In the genomic region with DNA sequence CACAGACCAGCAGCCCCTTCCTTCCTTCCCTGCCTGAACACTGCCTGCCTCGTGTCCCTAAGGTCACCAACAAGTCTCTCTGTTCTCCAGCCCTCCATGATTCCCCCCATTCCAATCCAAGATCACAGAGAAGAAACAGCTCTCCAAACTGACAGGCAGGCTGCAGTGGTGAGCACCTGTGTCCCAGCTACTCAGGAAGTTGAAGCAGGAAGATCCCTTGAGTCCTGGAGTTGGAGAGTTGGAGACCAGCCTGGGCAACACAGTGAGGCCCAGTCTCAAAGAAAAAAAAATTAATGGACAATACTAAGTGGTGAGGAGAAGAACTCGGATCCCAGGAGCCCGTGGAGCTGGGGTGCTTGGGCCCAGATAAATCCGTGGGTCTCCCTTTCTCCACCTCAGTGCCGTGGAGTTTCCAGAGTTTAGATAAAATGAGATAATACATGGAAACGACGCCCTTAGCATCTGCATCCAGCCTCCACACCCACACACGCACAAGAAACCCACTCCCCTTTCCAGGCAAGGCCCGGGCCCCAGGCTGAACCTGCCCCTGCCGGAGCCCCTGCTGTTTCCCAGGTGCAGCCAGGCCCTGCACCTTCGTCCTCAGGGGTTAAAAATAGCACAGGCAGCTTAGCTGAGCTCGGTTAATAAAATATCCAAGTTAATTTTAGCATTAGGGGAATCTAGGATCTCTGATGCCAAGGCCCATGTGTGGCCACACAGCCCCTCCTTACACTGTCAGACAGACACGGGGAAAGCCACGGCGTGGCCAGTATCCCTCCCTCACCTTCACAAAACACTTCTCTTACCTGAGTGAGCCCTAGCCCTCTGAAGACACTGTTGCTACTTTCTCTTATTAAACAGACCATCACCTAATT, we compare ENCODE assay signal across 11 cellular contexts. TPM values are rescaled to one million over a fixed set of nuclear protein-coding genes. Genes with fewer than 3 reads are reported as not detected.
DNase-seq lines count a peak whose midpoint lies in the region; ATAC-seq, FAIRE-seq and TF ChIP-seq lines count a peak whose summit lies in the region.
"Had no signal": no experiment of that assay in that cellular context is flagged by ENCODE, and none has a peak within 500 bp of the region (broad histone marks: within the 10 kb centered on the region; RNA-seq: fewer than 3 reads in every experiment).

No MANE protein-coding gene starts in this region.

- WGBS in gastroesophageal sphincter (ENCODE audit: low coverage in 1 of 2), 2 donors = 29 to 44% methylated on average over 5 to 14 of the region's 15 CpGs

- H3K27me3 ChIP-seq in gastroesophageal sphincter = no peaks in the 10 kb centered on the region
- H3K27me3 ChIP-seq in gastrocnemius medialis = no peaks in the 10 kb centered on the region

- POLR2A ChIA-PET in WTC11 (lab: Charles Lee) = interaction anchor here (0.9 kb wide), 1 partner anchor 88 kb away, joined by 3 read pairs; no protein-coding TSS in a partner anchor

- H3K9me3 ChIP-seq in gastroesophageal sphincter (no peaks in the 10 kb centered on the region), gastrocnemius medialis (no peaks in the 10 kb centered on the region)

- FAIRE-seq in GM12891 (lab: Jason Lieb, UNC) = peak; percentile 66
- FAIRE-seq: RCC 7860 had no signal

- peaks cover 54% of the 10 kb centered on the region for H3K4me1 Mint-ChIP-seq in WTC11

- no peak for ATAC-seq in WTC11
- ATAC-seq in gastroesophageal sphincter = no peak
- ATAC-seq in gastrocnemius medialis = peak; percentile 51 to 67
- ATAC-seq in HG02571 (IDR thresholded peaks at IDR 0.05; ENCODE audit: unreplicated experiment) = no peak
- no peak for ATAC-seq in GM21390 (IDR thresholded peaks at IDR 0.05; ENCODE audit: unreplicated experiment)
- ATAC-seq in GM21723 (IDR thresholded peaks at IDR 0.05; ENCODE audit: unreplicated experiment) = no peak

- H3K4me3 ChIP-seq in gastroesophageal sphincter = no peak overlapping the region
- peak overlapping the region; percentile 30 to 36 (median 34) for H3K4me3 ChIP-seq in gastrocnemius medialis

- intact Hi-C loops in gastrocnemius medialis (cut with DNase I; ENCODE audit: low total_unique reads) = loop anchor here (1.0 kb wide), 1 partner anchor 19 kb away; no protein-coding TSS in a partner anchor

- in situ Hi-C loops in gastrocnemius medialis (cut with MboI; ENCODE audit: low sequenced_read_pairs in 4 of 4) = no loop called here

- no peaks in the 10 kb centered on the region for H3K9me3 Mint-ChIP-seq in WTC11

- CTCF ChIA-PET in WTC11 (lab: Charles Lee) = interaction anchor here (1.8 kb wide), 1 partner anchor 15 kb away, joined by 7 read pairs; no protein-coding TSS in a partner anchor

- DNase-seq in GM12891 (ENCODE audit: insufficient read length, low spot score) (no peak), WTC11 (ENCODE audit: low spot score) (no peak), gastrocnemius medialis (peak in 1 of 2 donors; percentile 60)
- DNase-seq: GF-D8, kidney glomerular epithelial cell, NCI-H1092 treated with DMSO at 0.1 percent for 48 hours had no signal

- peaks cover 0 to 78% (median 45%) of the 10 kb centered on the region in 3 donors for H3K4me1 ChIP-seq in gastroesophageal sphincter
- H3K4me1 ChIP-seq in gastrocnemius medialis = peaks cover 69 to 76% of the 10 kb centered on the region in 2 donors

- H3K36me3 Mint-ChIP-seq in WTC11 = no peaks in the 10 kb centered on the region

- TF ChIP-seq CTCF in WTC11 (IDR thresholded peaks at IDR 0.05) = no peak
- TF ChIP-seq CTCF in gastroesophageal sphincter (IDR thresholded peaks at IDR 0.05) = no peak
- no peak for TF ChIP-seq CTCF in gastrocnemius medialis (IDR thresholded peaks at IDR 0.05 in 4 of 5, conservative IDR thresholded peaks at IDR 0.05 in 1 of 5)

- H3K27ac Mint-ChIP-seq in WTC11 = peak overlapping the region; percentile 79

- H3K36me3 ChIP-seq in gastroesophageal sphincter (no peaks in the 10 kb centered on the region), gastrocnemius medialis (no peaks in the 10 kb centered on the region)

- TF ChIP-seq EP300 in gastroesophageal sphincter (IDR thresholded peaks at IDR 0.05) = no peak

- TF ChIP-seq POLR2A in GM12891 (IDR thresholded peaks at IDR 0.05; ENCODE audit: low read depth, low read length) = no peak
- TF ChIP-seq POLR2A in gastroesophageal sphincter (IDR thresholded peaks at IDR 0.05) = no peak
- peak; percentile 55 to 70 for TF ChIP-seq POLR2A in gastrocnemius medialis (IDR thresholded peaks at IDR 0.05)

- no peak overlapping the region for H3K4me3 Mint-ChIP-seq in WTC11

- H3K27me3 Mint-ChIP-seq in WTC11 (ENCODE audit: low read depth) = peaks cover 10% of the 10 kb centered on the region

- H3K27ac ChIP-seq in gastroesophageal sphincter (peak overlapping the region in 3 of 4 donors; percentile 82 to 89 (median 88)), gastrocnemius medialis (peak overlapping the region; percentile 90 to 95 (median 92))

TF ChIP-seq in GM12891, 5 proteins besides CTCF, POLR2A, EP300 and RAD21:
- TF ChIP-seq POLR2AphosphoS5 (IDR thresholded peaks at IDR 0.05; ENCODE audit: low read depth, low read length) (no peak), PAX5 (IDR thresholded peaks at IDR 0.05; ENCODE audit: insufficient read depth, low read length, severe bottlenecking) (no peak), SPI1 (IDR thresholded peaks at IDR 0.05; ENCODE audit: low read depth, low read length) (no peak), POU2F2 (IDR thresholded peaks at IDR 0.05; ENCODE audit: low read depth, low read length) (no peak), TAF1 (IDR thresholded peaks at IDR 0.05; ENCODE audit: low read depth, low read length) (no peak)

TF ChIP-seq in WTC11, 78 proteins besides CTCF, POLR2A, EP300 and RAD21:
- no peak for TF ChIP-seq GABPB1 (CRISPR knock-in tag; IDR thresholded peaks at IDR 0.05)
- TF ChIP-seq E2F1 (CRISPR knock-in tag; IDR thresholded peaks at IDR 0.05) = no peak
- no peak for TF ChIP-seq ZNF671 (CRISPR knock-in tag; IDR thresholded peaks at IDR 0.05)
- TF ChIP-seq ZNF121 (CRISPR knock-in tag; IDR thresholded peaks at IDR 0.05) = 0 out of 2 replicates have a peak, but pooled peaks have one; percentile 30
- no peak for TF ChIP-seq MYBL2 (CRISPR knock-in tag; IDR thresholded peaks at IDR 0.05)

RNA-seq across cellular contexts. Expression of gene RASA3, which starts 4.7 kb away (rescaled TPM):
- polyA plus RNA-seq in GM12891 (2012; ENCODE audit: low read depth, missing spikeins) = 13.4 TPM
- 16.5 to 22.3 TPM (median 16.9 TPM) in 3 replicates for total RNA-seq in WTC11 (2021)
- 10 to 100 TPM; 25.0 to 43.1 (median 30.2) TPM for total RNA-seq in gastroesophageal sphincter
- 10 to 100 TPM in 2 of 4 donors, 1 to 10 TPM in 2; 3.4 to 22.2 (median 10.8) TPM for total RNA-seq in gastrocnemius medialis

RNA-seq across cellular contexts. Expression of gene CFAP97D2, which starts 51.3 kb away (rescaled TPM):
- polyA plus RNA-seq in GM12891 (2012; ENCODE audit: low read depth, missing spikeins) = not detected
- total RNA-seq in WTC11 (2021) = not detected in 3 replicates
- not detected for total RNA-seq in gastroesophageal sphincter
- not detected for total RNA-seq in gastrocnemius medialis

Comparison
In these comparisons a context has a peak if more than half of its experiments do, and no peak if none do; other contexts are left out.
1. POLR2A ChIP-seq: peak in gastrocnemius medialis (2 of 2); none in GM12891 (single experiment) and gastroesophageal sphincter (0 of 2).
2. ATAC-seq: peak in gastrocnemius medialis (2 of 2); none in WTC11 (single experiment), gastroesophageal sphincter (single experiment), HG02571 (single experiment), GM21390 (single experiment) and GM21723 (single experiment).
3. H3K4me3 ChIP-seq: peak in gastrocnemius medialis (4 of 4); none in gastroesophageal sphincter (0 of 2).